ENCODE assay signal across 13 cellular contexts in genomic region chr21:44207860-44208646, GRCh38. TPM values are rescaled to one million over a fixed set of nuclear protein-coding genes. Genes with fewer than 3 reads are reported as not detected.
DNase-seq lines count a peak whose midpoint lies in the region; ATAC-seq and TF ChIP-seq lines count a peak whose summit lies in the region.
"Not testable (repeated sequence)": the region's sequence is repeated elsewhere in the genome, so short reads cannot be mapped to it uniquely, and the experiment has no call there.
"Had no signal": no experiment of that assay in that cellular context is flagged by ENCODE, and none has a peak within 500 bp of the region (broad histone marks: within the 10 kb centered on the region; RNA-seq: fewer than 3 reads in every experiment).

No MANE protein-coding gene starts in this region.

- ATAC-seq in GM21825 (IDR thresholded peaks at IDR 0.05; ENCODE audit: unreplicated experiment) (peak; percentile 15), Right ventricle myocardium superior (ENCODE audit: poor library complexity) (peak; percentile 60), lower lobe of right lung (peak; percentile 51 to 69)
- peak; percentile 22 for ATAC-seq in stimulated activated naive CD8-positive, alpha-beta T cell treated with anti-CD3 and anti-CD28 coated beads, Interleukin-15, Interleukin-2, amounts not matched to agents 100 U/mL and 50 U/mL, for 24 hours

- H3K79me2 ChIP-seq in OCI-LY7 (ENCODE audit: insufficient read depth, low read depth, low read length): not testable (repeated sequence)

- H3K9me2 ChIP-seq in OCI-LY7 (ENCODE audit: insufficient read depth, low read length): not testable (repeated sequence)

- H4K20me1 ChIP-seq in OCI-LY7 (ENCODE audit: insufficient read depth, low read length): not testable (repeated sequence)

- peak; percentile 3 for DNase-seq in Daoy (ENCODE audit: low read depth)
- DNase-seq in OCI-LY7 (ENCODE audit: low spot score); lower lobe of right lung; stimulated activated naive CD8-positive, alpha-beta T cell treated with anti-CD3 and anti-CD28 coated beads, Interleukin-15, Interleukin-2, amounts not matched to agents 100 U/mL and 50 U/mL, for 24 hours: not testable (repeated sequence)
- peak; percentile 2 for DNase-seq in activated CD4-positive, alpha-beta T cell treated with anti-CD3 and anti-CD28 coated beads for 48 hours
- peak; percentile 14 for DNase-seq in brain microvascular endothelial cell
- peak; percentile 47 for DNase-seq in Right ventricle myocardium superior

- intact Hi-C loops in OCI-LY7 (cut with micrococcal nuclease; ENCODE audit: unreplicated experiment); Right ventricle myocardium superior (cut with DNase I); lower lobe of right lung (cut with DNase I): not testable (repeated sequence)

- in situ Hi-C loops in brain microvascular endothelial cell (cut with HindIII; ENCODE audit: low pct_ligation_motif_present, low sequenced_read_pairs): not testable (repeated sequence)

- not testable (repeated sequence) for H2AFZ ChIP-seq in OCI-LY7 (ENCODE audit: low read length)

- peak overlapping the region; percentile 47 for H3K27ac ChIP-seq in OCI-LY7 (ENCODE audit: low read depth, low read length, poor library complexity, severe bottlenecking)
- not testable (repeated sequence) for H3K27ac ChIP-seq in brain microvascular endothelial cell, lower lobe of right lung

- CTCF ChIA-PET in OCI-LY7 (lab: Charles Lee; ENCODE audit: unreplicated experiment): not testable (repeated sequence)

- POLR2A ChIA-PET in OCI-LY7 (lab: Charles Lee): not testable (repeated sequence)

- not testable (repeated sequence) for H3K27me3 ChIP-seq in brain microvascular endothelial cell (replicated peaks); lower lobe of right lung (ENCODE audit: low read depth)

- H3K4me1 ChIP-seq in OCI-LY7 (ENCODE audit: insufficient read depth, low read length, poor library complexity, severe bottlenecking); lower lobe of right lung: not testable (repeated sequence)

- H3K4me3 ChIP-seq in OCI-LY7 (ENCODE audit: low read depth, low read length, poor library complexity, severe bottlenecking); brain microvascular endothelial cell (ENCODE audit: low read depth, low read length); lower lobe of right lung: not testable (repeated sequence)

- not testable (repeated sequence) for H3K36me3 ChIP-seq in OCI-LY7 (ENCODE audit: insufficient read depth, low read length); brain microvascular endothelial cell (replicated peaks); lower lobe of right lung

- not testable (repeated sequence) for BruUV-seq in OCI-LY7 (replicated peaks; lab: Mats Ljungman, UMichigan)

- not testable (repeated sequence) for H3K9me3 ChIP-seq in OCI-LY7 (ENCODE audit: low read length); lower lobe of right lung

- not testable (repeated sequence) for TF ChIP-seq CTCF in OCI-LY7 (conservative IDR thresholded peaks at IDR 0.05; ENCODE audit: low read length); brain microvascular endothelial cell (IDR thresholded peaks at IDR 0.05; ENCODE audit: low read depth, low read length, missing control alignments); lower lobe of right lung (IDR thresholded peaks at IDR 0.05)

- peak overlapping the region; percentile 50; the same call in 1 of the 2 replicates for H3K4me2 ChIP-seq in OCI-LY7 (ENCODE audit: low read length)

RNA-seq across cellular contexts. Expression of gene ICOSLG, which starts 32.7 kb away (rescaled TPM):
- 0.21 and 0.57 TPM in 2 replicates for total RNA-seq in Daoy (2014; rRNA removed; shearing (Covaris generic))
- 4.1 and 5.2 TPM in 2 replicates for total RNA-seq in OCI-LY7 (2014; rRNA removed; shearing (Covaris generic))
- total RNA-seq in OCI-LY7 (2022) (8.3 and 8.6 TPM in 2 replicates), Right ventricle myocardium superior (4.3 TPM), lower lobe of right lung (11.6 TPM)

RNA-seq across cellular contexts. Expression of gene DNMT3L, which starts 53.6 kb away (rescaled TPM):
- not detected in 2 replicates for total RNA-seq in Daoy (2014; rRNA removed; shearing (Covaris generic))
- not detected in 2 replicates for total RNA-seq in OCI-LY7 (2014; rRNA removed; shearing (Covaris generic))
- total RNA-seq in OCI-LY7 (2022) (not detected in 2 replicates), Right ventricle myocardium superior (not detected), lower lobe of right lung (not detected)
- total RNA-seq: mesothelial cell of epicardium; natural killer cell treated with Interleukin-12 subunit alpha and Interleukin-12 subunit beta and Interleukin-15 and Interleukin-18, amount 100 ng/mL, for 72 hours; ovary; suprapubic skin; uterus had no signal
